ENCODE assay signal across 8 cellular contexts in genomic region chr2:85326946-85327756, GRCh38. TPM values are rescaled to one million over a fixed set of nuclear protein-coding genes. Genes with fewer than 3 reads are reported as not detected.
A peak's percentile ranks its signal among the peaks of the same experiment; 100 is the strongest.
DNase-seq lines count a peak whose midpoint lies in the region; ATAC-seq, FAIRE-seq and TF ChIP-seq lines count a peak whose summit lies in the region.

No MANE protein-coding gene starts in this region.

- no peaks in the 10 kb centered on the region for H3K27me3 Mint-ChIP-seq in WTC11 (ENCODE audit: low read depth)
- no peaks in the 10 kb centered on the region for H3K27me3 Mint-ChIP-seq in chondrocyte (ENCODE audit: low read depth)

- DNase-seq in AG08395 (ENCODE audit: low spot score): peak; percentile 53
- DNase-seq in GM19239 (ENCODE audit: insufficient read length, low spot score): peak; percentile 32
- DNase-seq in HTR-8/SVneo (ENCODE audit: insufficient read length, low spot score): peak; percentile 23
- peak; percentile 32 for DNase-seq in WTC11 (ENCODE audit: low spot score)
- DNase-seq in chondrocyte (ENCODE audit: low spot score): no peak
- DNase-seq in lower leg skin (ENCODE audit: low spot score in 2 of 2): peak; percentile 66 to 92
- peak; percentile 20 to 31 for DNase-seq in stimulated activated CD8-positive, alpha-beta memory T cell treated with anti-CD3 and anti-CD28 coated beads, Interleukin-2, amount 100 ng/mL, for 1 hour (ENCODE audit: low read depth in 2 of 2)
- no peak for DNase-seq in NCI-H1048 (lab: John Stamatoyannopoulos, UW)

- H3K4me1 Mint-ChIP-seq in WTC11 (peaks cover 45% of the 10 kb centered on the region), chondrocyte (ENCODE audit: low read depth) (peaks cover 48% of the 10 kb centered on the region)

- H3K4me3 Mint-ChIP-seq in WTC11 (peak overlapping the region; percentile 97), chondrocyte (ENCODE audit: unreplicated experiment) (peak overlapping the region; percentile 90)

- H3K9me3 Mint-ChIP-seq in WTC11 (peaks cover 4% of the 10 kb centered on the region; the same call in 1 of the 2 replicates), chondrocyte (ENCODE audit: low read depth) (no peaks in the 10 kb centered on the region)

- CTCF ChIA-PET in WTC11 (lab: Charles Lee): interaction anchor here (0.5 to 3.3 kb wide), 7 partner anchors 27 to 391 kb away, joined by 3 to 15 read pairs (median 5); no protein-coding TSS in a partner anchor

- WGBS in lower leg skin, 2 donors: 4 to 5% methylated on average over 46 to 47 of the region's 47 CpGs

- H3K27ac Mint-ChIP-seq in WTC11: peak overlapping the region; percentile 100
- H3K27ac Mint-ChIP-seq in chondrocyte (ENCODE audit: unreplicated experiment): peak overlapping the region; percentile 99

- no peak for TF ChIP-seq POLR2A in lower leg skin (IDR thresholded peaks at IDR 0.05)

- TF ChIP-seq CTCF in WTC11 (IDR thresholded peaks at IDR 0.05): no peak
- TF ChIP-seq CTCF in chondrocyte (IDR thresholded peaks at IDR 0.05): no peak
- TF ChIP-seq CTCF in lower leg skin (IDR thresholded peaks at IDR 0.05): no peak

- intact Hi-C loops in lower leg skin (cut with DNase I; ENCODE audit: low total_unique reads): no loop called here

- H3K36me3 Mint-ChIP-seq in WTC11 (peaks cover 36% of the 10 kb centered on the region), chondrocyte (ENCODE audit: low read depth) (peaks cover 15% of the 10 kb centered on the region)

- POLR2A ChIA-PET in WTC11 (lab: Charles Lee): interaction anchor here (2.0 kb wide), 1 partner anchor 27 kb away, joined by 11 read pairs; the partner anchor contains the start of genes ELMOD3 and RETSAT

- peak; percentile 6 for ATAC-seq in WTC11

- H3K4me3 ChIP-seq in lower leg skin (ENCODE audit: low read depth, poor library complexity, severe bottlenecking): peak overlapping the region; percentile 66

- FAIRE-seq in GM19239 (lab: Jason Lieb, UNC): no peak
- no peak for FAIRE-seq in HTR-8/SVneo (lab: Jason Lieb, UNC)

TF ChIP-seq in WTC11, 78 proteins besides CTCF, POLR2A, EP300 and RAD21:
- TF ChIP-seq ZNF396 (CRISPR knock-in tag; IDR thresholded peaks at IDR 0.05; ENCODE audit: borderline replicate concordance): no peak
- TF ChIP-seq JAZF1 (CRISPR knock-in tag; IDR thresholded peaks at IDR 0.05): no peak
- 0 out of 2 replicates have a peak, but pooled peaks have one; percentile 1 for TF ChIP-seq FOXP4 (CRISPR knock-in tag; IDR thresholded peaks at IDR 0.05)

RNA-seq across cellular contexts. Expression of gene TGOLN2, which starts 0.6 kb away (rescaled TPM):
- 42.2 to 43.9 TPM (median 43.7 TPM) in 3 replicates for total RNA-seq in WTC11 (2021)
- total RNA-seq in chondrocyte: 79.7 to 101 TPM (median 84.8 TPM) in 3 replicates
- 10 to 100 TPM; 57.3 to 90.4 (median 82.3) TPM for total RNA-seq in lower leg skin

RNA-seq across cellular contexts. Expression of gene RETSAT, which starts 27.2 kb away (rescaled TPM):
- total RNA-seq in WTC11 (2021) (18.9 to 24.4 TPM (median 21.6 TPM) in 3 replicates), chondrocyte (35.6 to 40.3 TPM (median 36.3 TPM) in 3 replicates), lower leg skin (100 to 1,000 TPM in 2 of 4 donors, 10 to 100 TPM in 2; 86.2 to 121 (median 101) TPM)

RNA-seq across cellular contexts. Expression of gene ELMOD3, which starts 27.4 kb away (rescaled TPM):
- 9.7 to 10.8 TPM (median 10.6 TPM) in 3 replicates for total RNA-seq in WTC11 (2021)
- 14.3 to 20.0 TPM (median 15.2 TPM) in 3 replicates for total RNA-seq in chondrocyte
- total RNA-seq in lower leg skin: 10 to 100 TPM; 10.0 to 26.1 (median 23.5) TPM

Comparison
In these comparisons a context has a peak if more than half of its experiments do, and no peak if none do; other contexts are left out.
1. DNase-seq: peak in AG08395 (single experiment), GM19239 (single experiment), HTR-8/SVneo (single experiment), WTC11 (single experiment), lower leg skin (2 of 2) and stimulated activated CD8-positive, alpha-beta memory T cell treated with anti-CD3 and anti-CD28 coated beads, Interleukin-2, amount 100 ng/mL, for 1 hour (2 of 2); none in chondrocyte (single experiment) and NCI-H1048 (single experiment).